ENCODE assay signal across 4 cellular contexts in genomic region chr18:31270578-31270977, GRCh38.
TF ChIP-seq lines count a peak whose summit lies in the region.

No MANE protein-coding gene starts in this region.

TF ChIP-seq in SK-N-SH, 30 proteins besides CTCF, POLR2A, EP300 and RAD21:
- TF ChIP-seq TCF12 (IDR thresholded peaks at IDR 0.05) (no peak), PBX3 (IDR thresholded peaks at IDR 0.05) (no peak), MXI1 (IDR thresholded peaks at IDR 0.05; ENCODE audit: low read depth, low read length) (no peak), POLR2AphosphoS5 (IDR thresholded peaks at IDR 0.05; ENCODE audit: low read depth, low read length) (no peak), TEAD4 (IDR thresholded peaks at IDR 0.05; ENCODE audit: borderline replicate concordance, insufficient read depth) (no peak), SMC3 (IDR thresholded peaks at IDR 0.05; ENCODE audit: low read depth, low read length) (no peak)
- TF ChIP-seq, protein P1, sequence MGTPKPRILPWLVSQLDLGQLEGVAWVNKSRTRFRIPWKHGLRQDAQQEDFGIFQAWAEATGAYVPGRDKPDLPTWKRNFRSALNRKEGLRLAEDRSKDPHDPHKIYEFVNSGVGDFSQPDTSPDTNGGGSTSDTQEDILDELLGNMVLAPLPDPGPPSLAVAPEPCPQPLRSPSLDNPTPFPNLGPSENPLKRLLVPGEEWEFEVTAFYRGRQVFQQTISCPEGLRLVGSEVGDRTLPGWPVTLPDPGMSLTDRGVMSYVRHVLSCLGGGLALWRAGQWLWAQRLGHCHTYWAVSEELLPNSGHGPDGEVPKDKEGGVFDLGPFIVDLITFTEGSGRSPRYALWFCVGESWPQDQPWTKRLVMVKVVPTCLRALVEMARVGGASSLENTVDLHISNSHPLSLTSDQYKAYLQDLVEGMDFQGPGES (IDR thresholded peaks at IDR 0.05; ENCODE audit: low read depth, low read length): no peak

TF ChIP-seq in SK-N-SH treated with all-trans-retinoic acid at 6 μM for 48 hours, 23 proteins besides CTCF, POLR2A, EP300 and RAD21:
- no peak for TF ChIP-seq ARNTL (CRISPR knock-in tag; IDR thresholded peaks at IDR 0.05; ENCODE audit: borderline replicate concordance, low read depth)
- TF ChIP-seq SNAI2 (CRISPR knock-in tag; IDR thresholded peaks at IDR 0.05): no peak

TF ChIP-seq in GM12891, 5 proteins besides CTCF, POLR2A, EP300 and RAD21:
- TF ChIP-seq POLR2AphosphoS5 (IDR thresholded peaks at IDR 0.05; ENCODE audit: low read depth, low read length): no peak
- peak; percentile 79 for TF ChIP-seq SPI1 (IDR thresholded peaks at IDR 0.05; ENCODE audit: low read depth, low read length)
- no peak for TF ChIP-seq POU2F2 (IDR thresholded peaks at IDR 0.05; ENCODE audit: low read depth, low read length)
- no peak for TF ChIP-seq TAF1 (IDR thresholded peaks at IDR 0.05; ENCODE audit: low read depth, low read length)

TF ChIP-seq in GM12878, 131 proteins besides CTCF, POLR2A, EP300 and RAD21:
- peak; percentile 73 for TF ChIP-seq SPI1 (IDR thresholded peaks at IDR 0.05; ENCODE audit: borderline replicate concordance, insufficient read depth, low read depth, low read length)
- 0 out of 4 replicates have a peak, but pooled peaks of 1 of the 2 experiments have one; percentile 7 for TF ChIP-seq SRF (IDR thresholded peaks at IDR 0.05; ENCODE audit: low read depth in 2 of 2, low read length in 2 of 2)
- TF ChIP-seq EZH2 (IDR thresholded peaks at IDR 0.05; ENCODE audit: borderline replicate concordance, control insufficient read depth, low read depth, low read length): no peak
- no peak for TF ChIP-seq ESRRA (IDR thresholded peaks at IDR 0.05; ENCODE audit: low read length)
- no peak for TF ChIP-seq HDAC2 (IDR thresholded peaks at IDR 0.05)
